In genomic region chr10:33494694-33495093, GRCh38 we compare ENCODE assay signal across 17 cellular contexts.
DNase-seq lines count a peak whose midpoint lies in the region; ATAC-seq, FAIRE-seq and TF ChIP-seq lines count a peak whose summit lies in the region.
"Had no signal": no experiment of that assay in that cellular context is flagged by ENCODE, and none has a peak within 500 bp of the region (broad histone marks: within the 10 kb centered on the region; RNA-seq: fewer than 3 reads in every experiment).

No MANE protein-coding gene starts in this region.

- no peaks in the 10 kb centered on the region for H4K20me1 ChIP-seq in H9 (ENCODE audit: control insufficient read depth, insufficient read depth, insufficient read length)
- no peaks in the 10 kb centered on the region for H4K20me1 ChIP-seq in H1 (replicated peaks in 1 of 2; ENCODE audit: control insufficient read depth in 1 of 2, insufficient read depth in 2 of 2, low read length in 2 of 2)
- H4K20me1 ChIP-seq in neural progenitor cell (ENCODE audit: low read depth): no peaks in the 10 kb centered on the region

- H3K18ac ChIP-seq in H9 (ENCODE audit: insufficient read length, low read depth, low read length) (no peak overlapping the region), H1 (ENCODE audit: extremely low read depth, low read length) (no peak overlapping the region), mesenchymal stem cell (ENCODE audit: low read depth in 1 of 2, low read length in 2 of 2) (no peak overlapping the region)

- H3K4me3 ChIP-seq in H1 (ENCODE audit: extremely low read depth in 1 of 4, insufficient read depth in 2 of 4, low read depth in 3 of 4, low read length in 4 of 4) (no peak overlapping the region), neural progenitor cell (no peak overlapping the region), mesenchymal stem cell (ENCODE audit: insufficient read depth in 1 of 2, low read depth in 1 of 2, low read length in 2 of 2) (no peak overlapping the region)

- peak overlapping the region; percentile 40 for H2AFZ ChIP-seq in H9 (ENCODE audit: low read length)
- H2AFZ ChIP-seq in H1 (ENCODE audit: low read length): no peak overlapping the region
- peak overlapping the region; percentile 22 for H2AFZ ChIP-seq in neural progenitor cell (replicated peaks)
- no peak overlapping the region for H2AFZ ChIP-seq in mesenchymal stem cell (ENCODE audit: low read depth, low read length)

- H3K23ac ChIP-seq in H9 (ENCODE audit: insufficient read length, low read depth, low read length) (no peak overlapping the region), H1 (ENCODE audit: insufficient read length) (no peak overlapping the region), mesenchymal stem cell (ENCODE audit: low read length in 2 of 2) (no peak overlapping the region)

- TF ChIP-seq POLR2A in H1 (IDR thresholded peaks at IDR 0.05; ENCODE audit: control extremely low read depth in 1 of 2, low read depth in 2 of 2, low read length in 2 of 2) (no peak), GM18505 (IDR thresholded peaks at IDR 0.05; ENCODE audit: borderline replicate concordance, extremely low read depth, insufficient read depth, insufficient read length) (no peak)

- POLR2A ChIA-PET in H1 (lab: Charles Lee; ENCODE audit: partially characterized antibody): interaction anchor here (0.6 kb wide), 1 partner anchor 799 kb away, joined by 4 read pairs; no protein-coding TSS in a partner anchor
- POLR2A ChIA-PET in activated CD4-positive, alpha-beta T cell treated with anti-CD3 and anti-CD28 coated beads, Interleukin-2, amount 10 ng/mL, durations not matched to agents 7 days and 5 days (lab: Charles Lee): no interaction called here

- CTCF ChIA-PET in H1 (lab: Charles Lee; ENCODE audit: partially characterized antibody): interaction anchor here (0.6 kb wide), 1 partner anchor 523 kb away, joined by 3 read pairs; no protein-coding TSS in a partner anchor
- CTCF ChIA-PET in activated CD4-positive, alpha-beta T cell treated with anti-CD3 and anti-CD28 coated beads, Interleukin-2, amount 10 ng/mL, durations not matched to agents 7 days and 5 days (lab: Charles Lee): interaction anchor here (1.5 kb wide), 1 partner anchor 9 kb away, joined by 3 read pairs; no protein-coding TSS in a partner anchor

- H4K91ac ChIP-seq in H9 (ENCODE audit: insufficient read length, low read depth, low read length): no peak overlapping the region
- no peak overlapping the region for H4K91ac ChIP-seq in H1 (replicated peaks; ENCODE audit: insufficient read length, low read length)
- no peak overlapping the region for H4K91ac ChIP-seq in mesenchymal stem cell (ENCODE audit: low read length)

- H2BK5ac ChIP-seq in H9 (ENCODE audit: insufficient read length, low read length) (no peak overlapping the region), H1 (ENCODE audit: low read depth, low read length) (no peak overlapping the region), mesenchymal stem cell (ENCODE audit: low read depth, low read length, poor library complexity, severe bottlenecking) (no peak overlapping the region)

- H3K4me1 ChIP-seq in H9 (ENCODE audit: insufficient read depth, low read length) (no peaks in the 10 kb centered on the region), H1 (replicated peaks in 1 of 4; ENCODE audit: control insufficient read depth in 3 of 4, insufficient read depth in 4 of 4, low read length in 3 of 4) (no peaks in the 10 kb centered on the region; a peak in 1 of 7 replicates), neural progenitor cell (no peaks in the 10 kb centered on the region), mesenchymal stem cell (ENCODE audit: control insufficient read depth, insufficient read depth, low read depth, low read length) (no peaks in the 10 kb centered on the region)

- no peak overlapping the region for H3T11ph ChIP-seq in H9 (ENCODE audit: low read length)

- DNase-seq in left ventricle myocardium superior (no peak), cardiac septum (ENCODE audit: low spot score) (no peak), H9 (no peak), H1 (ENCODE audit: low read depth in 1 of 2, low spot score in 2 of 2) (no peak), neural progenitor cell (ENCODE audit: low spot score) (no peak), mesenchymal stem cell (no peak)
- DNase-seq in activated CD4-positive, alpha-beta T cell treated with anti-CD3 and anti-CD28 coated beads, Interleukin-2, amount 10 ng/mL, durations not matched to agents 7 days and 5 days: no peak
- DNase-seq: Caco-2; CD4-positive, alpha-beta T cell; DMS79; GF-D8 had no signal

- H4K8ac ChIP-seq in H9 (replicated peaks; ENCODE audit: insufficient read length, low read depth, low read length): no peak overlapping the region
- no peak overlapping the region for H4K8ac ChIP-seq in H1 (ENCODE audit: extremely low read depth, insufficient read depth, low read length)
- no peak overlapping the region for H4K8ac ChIP-seq in mesenchymal stem cell (ENCODE audit: low read length)

- intact Hi-C loops in left ventricle myocardium superior (cut with micrococcal nuclease): no loop called here
- intact Hi-C loops in cardiac septum (cut with DNase I): no loop called here

- H3K4me1 Mint-ChIP-seq in H9 (peaks cover 6 to 9% of the 10 kb centered on the region in 2 experiments), neural progenitor cell (no peaks in the 10 kb centered on the region)
- H3K4me1 Mint-ChIP-seq in activated CD4-positive, alpha-beta T cell treated with anti-CD3 and anti-CD28 coated beads, Interleukin-2, amount 10 ng/mL, durations not matched to agents 7 days and 5 days: no peaks in the 10 kb centered on the region

- H3K79me2 ChIP-seq in H9 (ENCODE audit: insufficient read depth, low read length): no peaks in the 10 kb centered on the region
- no peaks in the 10 kb centered on the region for H3K79me2 ChIP-seq in H1 (ENCODE audit: control insufficient read depth in 1 of 2, insufficient read depth in 2 of 2, low read length in 2 of 2)
- H3K79me2 ChIP-seq in neural progenitor cell (ENCODE audit: low read depth): no peaks in the 10 kb centered on the region

- H3K27me3 Mint-ChIP-seq in H9 (ENCODE audit: low read depth) (no peaks in the 10 kb centered on the region), neural progenitor cell (ENCODE audit: insufficient read depth, low read depth) (no peaks in the 10 kb centered on the region)
- H3K27me3 Mint-ChIP-seq in activated CD4-positive, alpha-beta T cell treated with anti-CD3 and anti-CD28 coated beads, Interleukin-2, amount 10 ng/mL, durations not matched to agents 7 days and 5 days: peaks cover 6% of the 10 kb centered on the region

- no peaks in the 10 kb centered on the region for H3K9me3 ChIP-seq in H9 (ENCODE audit: control insufficient read depth, low read depth, low read length)
- no peaks in the 10 kb centered on the region for H3K9me3 ChIP-seq in H1 (ENCODE audit: insufficient read depth in 2 of 2, low read depth in 1 of 2, low read length in 1 of 2)
- H3K9me3 ChIP-seq in neural progenitor cell (ENCODE audit: low read depth): no peaks in the 10 kb centered on the region
- no peaks in the 10 kb centered on the region for H3K9me3 ChIP-seq in mesenchymal stem cell (ENCODE audit: control insufficient read depth, low read length)
- H3K9me3 ChIP-seq: Caco-2 had no signal

- ATAC-seq in left ventricle myocardium superior (peak; percentile 34), GM18505 (IDR thresholded peaks at IDR 0.05; ENCODE audit: unreplicated experiment) (no peak)
- ATAC-seq: HCT116 had no signal

- no peak for TF ChIP-seq RAD21 in H1 (IDR thresholded peaks at IDR 0.05 in 1 of 2, conservative IDR thresholded peaks at IDR 0.05 in 1 of 2; ENCODE audit: low read depth in 2 of 2, low read length in 2 of 2)

- H3K9me3 Mint-ChIP-seq in H9 (no peaks in the 10 kb centered on the region), neural progenitor cell (peaks cover 2% of the 10 kb centered on the region)
- no peaks in the 10 kb centered on the region for H3K9me3 Mint-ChIP-seq in activated CD4-positive, alpha-beta T cell treated with anti-CD3 and anti-CD28 coated beads, Interleukin-2, amount 10 ng/mL, durations not matched to agents 7 days and 5 days
- H3K9me3 Mint-ChIP-seq: CD4-positive, alpha-beta T cell had no signal

- H3F3A ChIP-seq in neural progenitor cell (ENCODE audit: low read depth): no peaks in the 10 kb centered on the region

- no peak overlapping the region for H3K4ac ChIP-seq in H9 (ENCODE audit: low read depth, low read length)
- no peak overlapping the region for H3K4ac ChIP-seq in H1 (replicated peaks; ENCODE audit: insufficient read length, low read depth, low read length)
- H3K4ac ChIP-seq in mesenchymal stem cell (ENCODE audit: low read depth in 1 of 2, low read length in 2 of 2): no peak overlapping the region

- no peak overlapping the region for H2BK20ac ChIP-seq in H9 (ENCODE audit: low read depth, low read length, poor library complexity, severe bottlenecking)
- H2BK20ac ChIP-seq in H1 (ENCODE audit: low read length): no peak overlapping the region

- no peak for TF ChIP-seq CTCF in H9 (conservative IDR thresholded peaks at IDR 0.05)
- no peak for TF ChIP-seq CTCF in H1 (IDR thresholded peaks at IDR 0.05; ENCODE audit: control extremely low read depth in 1 of 3, insufficient read depth in 1 of 3, low read depth in 1 of 3, low read length in 3 of 3)
- TF ChIP-seq CTCF in neural progenitor cell (IDR thresholded peaks at IDR 0.05): no peak

- H3K36me3 ChIP-seq in H1 (ENCODE audit: control insufficient read depth in 2 of 4, insufficient read depth in 4 of 4, low read length in 3 of 4) (no peaks in the 10 kb centered on the region), neural progenitor cell (no peaks in the 10 kb centered on the region), mesenchymal stem cell (ENCODE audit: control insufficient read depth in 1 of 2, insufficient read depth in 2 of 2, low read depth in 1 of 2, low read length in 2 of 2) (no peaks in the 10 kb centered on the region)

- H2AK5ac ChIP-seq in H9 (ENCODE audit: insufficient read length, low read length): no peak overlapping the region
- no peak overlapping the region for H2AK5ac ChIP-seq in H1 (ENCODE audit: low read depth, low read length)
- no peak overlapping the region for H2AK5ac ChIP-seq in mesenchymal stem cell (ENCODE audit: low read length, severe bottlenecking)

- H3K9ac ChIP-seq in H9 (ENCODE audit: extremely low read depth, insufficient read length, low read length) (no peak overlapping the region), H1 (replicated peaks in 1 of 4; ENCODE audit: extremely low read depth in 1 of 4, low read depth in 3 of 4, low read length in 3 of 4) (no peak overlapping the region), neural progenitor cell (no peak overlapping the region), mesenchymal stem cell (ENCODE audit: low read length) (no peak overlapping the region)
- H3K9ac ChIP-seq: KMS-11 had no signal

- H3K27me3 ChIP-seq in H9 (ENCODE audit: insufficient read depth, low read length): no peaks in the 10 kb centered on the region
- H3K27me3 ChIP-seq in H1 (replicated peaks in 1 of 4; ENCODE audit: control insufficient read depth in 3 of 4, extremely low read depth in 1 of 4, insufficient read depth in 3 of 4, low read length in 3 of 4): no peaks in the 10 kb centered on the region
- no peaks in the 10 kb centered on the region for H3K27me3 ChIP-seq in neural progenitor cell
- no peaks in the 10 kb centered on the region for H3K27me3 ChIP-seq in mesenchymal stem cell (ENCODE audit: control insufficient read depth in 1 of 2, insufficient read depth in 1 of 2, low read length in 2 of 2)

- no peaks in the 10 kb centered on the region for H3K36me3 Mint-ChIP-seq in H9 (ENCODE audit: insufficient read depth in 1 of 3, low read depth in 3 of 3)
- H3K36me3 Mint-ChIP-seq in neural progenitor cell: no peaks in the 10 kb centered on the region
- no peaks in the 10 kb centered on the region for H3K36me3 Mint-ChIP-seq in activated CD4-positive, alpha-beta T cell treated with anti-CD3 and anti-CD28 coated beads, Interleukin-2, amount 10 ng/mL, durations not matched to agents 7 days and 5 days (ENCODE audit: low read depth)

- no peak overlapping the region for H3K27ac ChIP-seq in H9 (ENCODE audit: insufficient read length, low read depth, low read length)
- H3K27ac ChIP-seq in H1 (ENCODE audit: low read depth, low read length): no peak overlapping the region
- no peak overlapping the region for H3K27ac ChIP-seq in neural progenitor cell
- H3K27ac ChIP-seq in mesenchymal stem cell (ENCODE audit: low read length, poor library complexity, severe bottlenecking): no peak overlapping the region
- H3K27ac ChIP-seq: C4-2B, KMS-11 had no signal

- H3K56ac ChIP-seq in H9 (ENCODE audit: insufficient read length, low read depth, low read length): no peak overlapping the region
- no peak overlapping the region for H3K56ac ChIP-seq in H1 (replicated peaks; ENCODE audit: insufficient read length, low read depth, low read length)

- H3K4me3 Mint-ChIP-seq in H9 (no peak overlapping the region), neural progenitor cell (no peak overlapping the region)
- no peak overlapping the region for H3K4me3 Mint-ChIP-seq in activated CD4-positive, alpha-beta T cell treated with anti-CD3 and anti-CD28 coated beads, Interleukin-2, amount 10 ng/mL, durations not matched to agents 7 days and 5 days
- H3K4me3 Mint-ChIP-seq: CD4-positive, alpha-beta T cell had no signal

- H4K5ac ChIP-seq in H9 (ENCODE audit: insufficient read length, low read depth, low read length): no peak overlapping the region
- H4K5ac ChIP-seq in H1 (ENCODE audit: insufficient read length, low read depth, low read length): no peak overlapping the region

- H3K4me2 ChIP-seq in H9 (ENCODE audit: insufficient read depth, insufficient read length, low read length) (no peak overlapping the region), H1 (ENCODE audit: insufficient read depth in 1 of 2, low read depth in 2 of 2, low read length in 2 of 2) (no peak overlapping the region), neural progenitor cell (no peak overlapping the region), mesenchymal stem cell (ENCODE audit: low read length, poor library complexity, severe bottlenecking) (no peak overlapping the region)
- H3K4me2 ChIP-seq: KMS-11 had no signal

- H3K23me2 ChIP-seq in H9 (ENCODE audit: insufficient read length, low read depth, low read length, poor library complexity, severe bottlenecking) (no peaks in the 10 kb centered on the region), H1 (ENCODE audit: low read depth, low read length) (no peaks in the 10 kb centered on the region)

- H2BK15ac ChIP-seq in H9 (ENCODE audit: low read depth, low read length) (no peak overlapping the region), H1 (ENCODE audit: low read length) (no peak overlapping the region), mesenchymal stem cell (ENCODE audit: low read depth, poor library complexity, severe bottlenecking) (no peak overlapping the region)

- no peak overlapping the region for H3K27ac Mint-ChIP-seq in H9
- no peak overlapping the region for H3K27ac Mint-ChIP-seq in neural progenitor cell
- no peak overlapping the region for H3K27ac Mint-ChIP-seq in activated CD4-positive, alpha-beta T cell treated with anti-CD3 and anti-CD28 coated beads, Interleukin-2, amount 10 ng/mL, durations not matched to agents 7 days and 5 days
- H3K27ac Mint-ChIP-seq: CD4-positive, alpha-beta T cell had no signal

- FAIRE-seq in H1 (lab: Jason Lieb, UNC): no peak
- FAIRE-seq: D721Med, GM19239 had no signal

- H3K14ac ChIP-seq in H9 (ENCODE audit: insufficient read depth, low read length) (no peak overlapping the region), H1 (ENCODE audit: insufficient read length) (no peak overlapping the region), mesenchymal stem cell (ENCODE audit: low read length in 2 of 2) (no peak overlapping the region)

- no peak for TF ChIP-seq EP300 in H1 (IDR thresholded peaks at IDR 0.05; ENCODE audit: borderline replicate concordance in 1 of 2, low read depth in 2 of 2, low read length in 2 of 2)

- no peaks in the 10 kb centered on the region for H3K79me1 ChIP-seq in H9 (ENCODE audit: insufficient read depth, low read depth, low read length, poor library complexity, severe bottlenecking)
- no peaks in the 10 kb centered on the region for H3K79me1 ChIP-seq in H1 (ENCODE audit: low read depth, low read length)
- H3K79me1 ChIP-seq in mesenchymal stem cell (replicated peaks; ENCODE audit: low read length, poor library complexity, severe bottlenecking): no peaks in the 10 kb centered on the region

- no peak overlapping the region for H2BK120ac ChIP-seq in H9 (ENCODE audit: low read depth, low read length, poor library complexity, severe bottlenecking)
- no peak overlapping the region for H2BK120ac ChIP-seq in H1 (replicated peaks; ENCODE audit: low read depth, low read length)
- no peak overlapping the region for H2BK120ac ChIP-seq in mesenchymal stem cell (ENCODE audit: low read depth, low read length)

- H2BK12ac ChIP-seq in H9 (ENCODE audit: insufficient read length, low read depth, low read length) (no peak overlapping the region), H1 (ENCODE audit: low read depth, low read length) (no peak overlapping the region), mesenchymal stem cell (ENCODE audit: low read length in 2 of 2) (no peak overlapping the region)

Comparison
In these comparisons a context has a peak if more than half of its experiments do, and no peak if none do; other contexts are left out.
1. H2AFZ ChIP-seq: peak in H9 (single experiment) and neural progenitor cell (single experiment); none in H1 (single experiment) and mesenchymal stem cell (single experiment).